In the genomic region with DNA sequence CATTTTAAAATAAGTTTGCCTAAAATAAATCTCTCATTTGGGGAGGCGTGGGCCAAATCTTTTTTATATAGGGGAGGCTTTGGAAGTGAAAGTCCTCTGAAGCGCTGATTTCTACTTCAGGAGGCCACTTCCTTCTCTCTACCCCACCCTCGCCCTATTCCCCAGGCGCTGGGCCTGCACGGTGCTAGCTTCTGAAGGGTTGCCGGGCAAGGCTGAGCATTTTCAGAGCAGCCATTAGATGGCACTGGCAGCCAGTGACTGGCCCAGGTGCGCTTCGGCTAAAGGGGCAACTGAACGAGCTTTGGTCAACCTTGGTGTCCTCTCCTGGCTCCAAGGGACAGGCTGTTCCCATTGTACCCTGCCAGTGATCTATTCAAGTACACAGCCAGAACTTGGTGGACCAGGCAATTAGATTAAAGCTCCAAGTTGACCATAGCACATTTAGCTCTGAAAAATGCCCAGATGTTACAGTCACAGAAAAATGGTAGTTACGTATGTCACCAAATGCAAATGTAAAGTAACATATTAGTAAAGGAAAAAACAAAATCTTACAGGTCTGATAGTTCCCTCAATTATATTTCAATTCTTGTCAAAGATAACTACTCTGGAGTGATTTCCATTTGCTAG, we compare ENCODE assay signal across 1 cellular context.
TF ChIP-seq lines count a peak whose summit lies in the region.

No MANE protein-coding gene starts in this region.

TF ChIP-seq in H1, 55 proteins besides CTCF, POLR2A, EP300 and RAD21 (continued from another document):
- TF ChIP-seq, protein P1, sequence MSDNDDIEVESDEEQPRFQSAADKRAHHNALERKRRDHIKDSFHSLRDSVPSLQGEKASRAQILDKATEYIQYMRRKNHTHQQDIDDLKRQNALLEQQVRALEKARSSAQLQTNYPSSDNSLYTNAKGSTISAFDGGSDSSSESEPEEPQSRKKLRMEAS (IDR thresholded peaks at IDR 0.05): no peak
- no peak for TF ChIP-seq SAP30 (IDR thresholded peaks at IDR 0.05; ENCODE audit: insufficient read depth, insufficient replicate concordance, low read length)
- peak; percentile 62; the same call in 1 of the 2 replicates for TF ChIP-seq YY1 (IDR thresholded peaks at IDR 0.05; ENCODE audit: low read depth, low read length)
- TF ChIP-seq CTBP2 (IDR thresholded peaks at IDR 0.05; ENCODE audit: borderline replicate concordance, insufficient read depth, insufficient read length, low read length): peak; percentile 73
- TF ChIP-seq USF2 (IDR thresholded peaks at IDR 0.05; ENCODE audit: low read length): no peak
